ENCODE assay signal across 7 cellular contexts in the genomic region with DNA sequence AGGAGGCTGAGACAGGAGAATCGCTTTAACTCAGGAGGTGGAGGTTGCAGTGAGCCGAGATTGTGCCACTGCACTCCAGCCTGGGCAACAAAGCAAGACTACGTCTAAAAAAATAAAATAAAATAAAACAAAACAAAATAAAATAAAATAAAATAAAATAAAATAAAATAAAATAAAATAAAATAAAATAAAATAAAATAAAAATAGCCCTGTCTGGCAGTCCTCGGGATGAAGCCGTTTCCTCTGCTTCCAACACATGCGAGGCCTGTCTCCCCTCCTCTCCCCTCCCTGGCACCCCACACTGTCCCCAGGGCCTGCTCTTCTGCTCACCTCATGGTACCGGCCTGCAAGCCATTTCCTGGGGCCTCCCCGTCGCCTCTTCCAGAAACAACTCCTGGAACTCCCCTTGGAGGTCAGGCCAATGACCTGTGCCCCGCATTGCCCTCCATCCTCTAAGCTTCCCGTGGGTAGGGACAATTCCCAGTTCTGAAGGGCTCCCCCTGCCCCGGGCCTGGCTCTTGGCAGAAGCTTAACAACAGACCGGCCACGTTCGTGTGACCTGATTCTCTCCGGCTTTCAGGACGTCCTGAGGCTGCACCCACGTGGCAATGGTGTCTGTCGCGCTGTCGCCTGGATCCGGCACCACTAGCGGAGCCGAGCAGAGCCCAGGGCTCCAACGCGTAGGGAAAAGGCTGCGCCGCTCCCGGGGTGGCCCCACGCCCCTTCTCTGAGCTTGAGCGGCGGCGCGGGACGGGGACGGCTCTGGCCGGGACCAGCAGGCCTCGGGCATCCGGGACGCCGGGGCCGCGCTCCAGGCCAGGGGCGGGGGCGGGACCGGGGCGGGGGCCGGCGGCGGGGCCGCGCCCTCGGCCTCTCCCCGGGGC. TPM values are rescaled to one million over a fixed set of nuclear protein-coding genes. Genes with fewer than 3 reads are reported as not detected.
DNase-seq lines count a peak whose midpoint lies in the region; ATAC-seq, FAIRE-seq and TF ChIP-seq lines count a peak whose summit lies in the region.

No MANE protein-coding gene starts in this region.

- H3K27ac ChIP-seq in KMS-11: peak overlapping the region; percentile 83
- peak overlapping the region; percentile 53 for H3K27ac ChIP-seq in parathyroid adenoma
- H3K27ac ChIP-seq in WERI-Rb-1: no peak overlapping the region

- no peaks in the 10 kb centered on the region for H4K20me1 ChIP-seq in KMS-11 (ENCODE audit: insufficient read depth)

- H3K9me3 ChIP-seq in parathyroid adenoma (ENCODE audit: control insufficient read depth, low read length) (no peaks in the 10 kb centered on the region), WERI-Rb-1 (ENCODE audit: severe bottlenecking) (no peaks in the 10 kb centered on the region)

- H3K79me2 ChIP-seq in KMS-11 (ENCODE audit: insufficient read depth, low read depth) (peaks cover 11% of the 10 kb centered on the region; the same call in 1 of the 2 replicates), parathyroid adenoma (no peaks in the 10 kb centered on the region)

- peak; percentile 87 for FAIRE-seq in GM12891 (lab: Jason Lieb, UNC)

- no peaks in the 10 kb centered on the region for H3K36me3 ChIP-seq in KMS-11 (ENCODE audit: insufficient read depth)
- no peaks in the 10 kb centered on the region for H3K36me3 ChIP-seq in parathyroid adenoma (ENCODE audit: control insufficient read depth, insufficient read depth, low read length)
- no peaks in the 10 kb centered on the region for H3K36me3 ChIP-seq in WERI-Rb-1

- H3K27ac Mint-ChIP-seq in activated T-helper 17 cell treated with anti-CD3 and anti-CD28 coated beads, Interleukin-2, amount 50 U/mL, for 72 hours: peak overlapping the region; percentile 92
- H3K27ac Mint-ChIP-seq in glutamatergic neuron (ENCODE audit: unreplicated experiment): no peak overlapping the region

- ATAC-seq in activated T-helper 17 cell treated with anti-CD3 and anti-CD28 coated beads, Interleukin-2, amount 50 U/mL, for 72 hours (replicated peaks): peak; percentile 60

- no peaks in the 10 kb centered on the region for H3K9me3 Mint-ChIP-seq in activated T-helper 17 cell treated with anti-CD3 and anti-CD28 coated beads, Interleukin-2, amount 50 U/mL, for 72 hours
- H3K9me3 Mint-ChIP-seq in glutamatergic neuron (ENCODE audit: unreplicated experiment): peaks cover 6% of the 10 kb centered on the region

- H2AFZ ChIP-seq in KMS-11 (ENCODE audit: low read depth): peak overlapping the region; percentile 90
- peak overlapping the region; percentile 94 for H2AFZ ChIP-seq in parathyroid adenoma

- TF ChIP-seq CTCF in KMS-11 (conservative IDR thresholded peaks at IDR 0.05; ENCODE audit: low read depth, low read length): no peak
- TF ChIP-seq CTCF in glutamatergic neuron (IDR thresholded peaks at IDR 0.05; ENCODE audit: partially characterized antibody, unreplicated experiment): no peak
- TF ChIP-seq CTCF in parathyroid adenoma (IDR thresholded peaks at IDR 0.05): no peak
- TF ChIP-seq CTCF in WERI-Rb-1 (IDR thresholded peaks at IDR 0.05; ENCODE audit: low read depth, low read length): no peak

- H3K4me3 ChIP-seq in KMS-11 (IDR thresholded peaks at IDR 0.05; ENCODE audit: insufficient read depth, low read depth, low read length) (no peak overlapping the region), parathyroid adenoma (ENCODE audit: low read depth, low read length) (peak overlapping the region; percentile 59), WERI-Rb-1 (ENCODE audit: low read depth, low read length) (no peak overlapping the region)

- peak overlapping the region; percentile 98 for H3K9ac ChIP-seq in KMS-11
- no peak overlapping the region for H3K9ac ChIP-seq in parathyroid adenoma

- peaks cover 9% of the 10 kb centered on the region for H3K4me1 ChIP-seq in KMS-11 (ENCODE audit: low read depth, poor library complexity, severe bottlenecking)
- H3K4me1 ChIP-seq in parathyroid adenoma: no peaks in the 10 kb centered on the region

- H3K27me3 Mint-ChIP-seq in activated T-helper 17 cell treated with anti-CD3 and anti-CD28 coated beads, Interleukin-2, amount 50 U/mL, for 72 hours: no peaks in the 10 kb centered on the region
- H3K27me3 Mint-ChIP-seq in glutamatergic neuron (ENCODE audit: unreplicated experiment): peaks cover 4% of the 10 kb centered on the region

- TF ChIP-seq POLR2A in GM12891 (IDR thresholded peaks at IDR 0.05; ENCODE audit: low read depth, low read length): peak; percentile 58; the same call in 1 of the 2 replicates

- H3K4me2 ChIP-seq in KMS-11: peak overlapping the region; percentile 80
- H3K4me2 ChIP-seq in parathyroid adenoma (ENCODE audit: low read length): peak overlapping the region; percentile 77

- H3K27me3 ChIP-seq in KMS-11 (ENCODE audit: insufficient read depth, low read depth) (no peaks in the 10 kb centered on the region), parathyroid adenoma (ENCODE audit: control insufficient read depth, insufficient read depth, low read length) (no peaks in the 10 kb centered on the region), WERI-Rb-1 (ENCODE audit: insufficient read depth, low read depth, severe bottlenecking) (no peaks in the 10 kb centered on the region)

- peak overlapping the region; percentile 88 for H3K4me3 Mint-ChIP-seq in activated T-helper 17 cell treated with anti-CD3 and anti-CD28 coated beads, Interleukin-2, amount 50 U/mL, for 72 hours
- H3K4me3 Mint-ChIP-seq in glutamatergic neuron (ENCODE audit: unreplicated experiment): peak overlapping the region; percentile 84

- H3K36me3 Mint-ChIP-seq in activated T-helper 17 cell treated with anti-CD3 and anti-CD28 coated beads, Interleukin-2, amount 50 U/mL, for 72 hours (ENCODE audit: low read depth): peaks cover 18% of the 10 kb centered on the region
- no peaks in the 10 kb centered on the region for H3K36me3 Mint-ChIP-seq in glutamatergic neuron (ENCODE audit: unreplicated experiment)

- peaks cover 27% of the 10 kb centered on the region for H3K4me1 Mint-ChIP-seq in activated T-helper 17 cell treated with anti-CD3 and anti-CD28 coated beads, Interleukin-2, amount 50 U/mL, for 72 hours
- H3K4me1 Mint-ChIP-seq in glutamatergic neuron (ENCODE audit: low read depth, unreplicated experiment): peaks cover 2% of the 10 kb centered on the region

- DNase-seq in GM12891 (ENCODE audit: insufficient read length, low spot score) (peak; percentile 51), glutamatergic neuron (peak; percentile 43), WERI-Rb-1 (no peak), medulla oblongata (ENCODE audit: extremely low spot score) (no peak)

TF ChIP-seq in GM12891, 5 proteins besides CTCF, POLR2A, EP300 and RAD21:
- TF ChIP-seq POLR2AphosphoS5 (IDR thresholded peaks at IDR 0.05; ENCODE audit: low read depth, low read length): peak; percentile 55; the same call in 1 of the 2 replicates
- peak; percentile 35; the same call in 1 of the 2 replicates for TF ChIP-seq TAF1 (IDR thresholded peaks at IDR 0.05; ENCODE audit: low read depth, low read length)
- no peak for TF ChIP-seq SPI1 (IDR thresholded peaks at IDR 0.05; ENCODE audit: low read depth, low read length)
- no peak for TF ChIP-seq PAX5 (IDR thresholded peaks at IDR 0.05; ENCODE audit: insufficient read depth, low read length, severe bottlenecking)
- TF ChIP-seq POU2F2 (IDR thresholded peaks at IDR 0.05; ENCODE audit: low read depth, low read length): peak; percentile 34; the same call in 1 of the 2 replicates

RNA-seq across cellular contexts. Expression of a gene that starts 0.5 kb away (rescaled TPM):
- 190 TPM for polyA plus RNA-seq in GM12891 (2012; ENCODE audit: low read depth, missing spikeins)
- 10 to 100 TPM; 50.2 to 66.1 TPM for total RNA-seq in activated T-helper 17 cell treated with anti-CD3 and anti-CD28 coated beads, Interleukin-2, amount 50 U/mL, for 72 hours
- total RNA-seq in glutamatergic neuron (ENCODE audit: unreplicated experiment): 7.7 TPM

Comparison
In these comparisons a context has a peak if more than half of its experiments do, and no peak if none do; other contexts are left out.
1. DNase-seq: peak in GM12891 (single experiment) and glutamatergic neuron (single experiment); none in WERI-Rb-1 (single experiment) and medulla oblongata (single experiment).